ENCODE assay signal across 1 cellular context in genomic region chr14:49951946-49952345, GRCh38.
TF ChIP-seq lines count a peak whose summit lies in the region.

No MANE protein-coding gene starts in this region.

TF ChIP-seq in IMR-90, 13 proteins besides CTCF, POLR2A, EP300 and RAD21:
- TF ChIP-seq RCOR1 (IDR thresholded peaks at IDR 0.05; ENCODE audit: insufficient replicate concordance, low read length) (no peak), USF2 (IDR thresholded peaks at IDR 0.05; ENCODE audit: low read depth, low read length) (no peak), NFE2L2 (IDR thresholded peaks at IDR 0.05; ENCODE audit: low read depth, low read length) (no peak)
